Comparison of ENCODE assay signal across 13 cellular contexts in genomic region chr4:70501838-70502237, GRCh38. TPM values are rescaled to one million over a fixed set of nuclear protein-coding genes. Genes with fewer than 3 reads are reported as not detected.
"Had no signal": no experiment of that assay in that cellular context is flagged by ENCODE, and none has a peak within 500 bp of the region (broad histone marks: within the 10 kb centered on the region; RNA-seq: fewer than 3 reads in every experiment).

No MANE protein-coding gene starts in this region.

RNA-seq across cellular contexts. Expression of gene AMTN, which starts 16.5 kb away (rescaled TPM):
- total RNA-seq: activated B cell treated with CpG ODN at 0.5 μM for 24 hours; activated CD4-positive, alpha-beta memory T cell treated with anti-CD3 and anti-CD28 coated beads for 36 hours; activated naive CD4-positive, alpha-beta T cell treated with anti-CD3 and anti-CD28 coated beads for 36 hours; activated naive CD4-positive, alpha-beta T cell treated with anti-CD3 and anti-CD28 coated beads, Interleukin-2, amount 50 U/mL, for 72 hours; activated T-cell treated with anti-CD3 and anti-CD28 coated beads, Interleukin-2, amount 50 U/mL, for 4 hours; activated T-helper 1 cell treated with anti-CD3 and anti-CD28 coated beads, Interleukin-12 subunit alpha, Interleukin-12 subunit beta, Interleukin-2, Interleukin-4 antibody, amounts not matched to agents 30 ng/mL and 10 ng/mL and 1 ng/mL, durations not matched to agents 14 hours and 24 hours and 36 hours; aorta; cerebellum; NCI-H460; Peyer's patch; SJSA1; T-cell; T-helper 17 cell had no signal
- polyA plus RNA-seq: aorta had no signal

RNA-seq across cellular contexts. Expression of gene MUC7, which starts 29.8 kb away (rescaled TPM):
- total RNA-seq: activated B cell treated with CpG ODN at 0.5 μM for 24 hours; activated CD4-positive, alpha-beta memory T cell treated with anti-CD3 and anti-CD28 coated beads for 36 hours; activated naive CD4-positive, alpha-beta T cell treated with anti-CD3 and anti-CD28 coated beads for 36 hours; activated naive CD4-positive, alpha-beta T cell treated with anti-CD3 and anti-CD28 coated beads, Interleukin-2, amount 50 U/mL, for 72 hours; activated T-cell treated with anti-CD3 and anti-CD28 coated beads, Interleukin-2, amount 50 U/mL, for 4 hours; activated T-helper 1 cell treated with anti-CD3 and anti-CD28 coated beads, Interleukin-12 subunit alpha, Interleukin-12 subunit beta, Interleukin-2, Interleukin-4 antibody, amounts not matched to agents 30 ng/mL and 10 ng/mL and 1 ng/mL, durations not matched to agents 14 hours and 24 hours and 36 hours; aorta; cerebellum; NCI-H460; Peyer's patch; SJSA1; T-cell; T-helper 17 cell had no signal
- polyA plus RNA-seq: aorta had no signal
